ENCODE assay signal across 21 cellular contexts in genomic region chr11:12389676-12390075, GRCh38. TPM values are rescaled to one million over a fixed set of nuclear protein-coding genes. Genes with fewer than 3 reads are reported as not detected.
DNase-seq lines count a peak whose midpoint lies in the region; ATAC-seq and TF ChIP-seq lines count a peak whose summit lies in the region.
"Had no signal": no experiment of that assay in that cellular context is flagged by ENCODE, and none has a peak within 500 bp of the region (broad histone marks: within the 10 kb centered on the region; RNA-seq: fewer than 3 reads in every experiment).

No MANE protein-coding gene starts in this region.

- H3K27ac ChIP-seq in right atrium auricular region, result peak overlapping the region; percentile 24 to 60
- H3K27ac ChIP-seq in vagina, result peak overlapping the region; percentile 8
- H3K27ac ChIP-seq: psoas muscle had no signal

- no peaks in the 10 kb centered on the region for H3K9me3 Mint-ChIP-seq in nephron

- no peak for TF ChIP-seq POLR2A in vagina (IDR thresholded peaks at IDR 0.05)

- no peak for ATAC-seq in HG03196 (IDR thresholded peaks at IDR 0.05; ENCODE audit: unreplicated experiment)
- ATAC-seq: activated CD8-positive, alpha-beta memory T cell treated with anti-CD3 and anti-CD28 coated beads, Interleukin-2, amount 10 ng/mL, durations not matched to agents 7 days and 5 days; naive thymus-derived CD8-positive, alpha-beta T cell; psoas muscle; stimulated activated memory B cell treated with anti-CD40 and anti-IgM and Interleukin-4, amounts not matched to agents 10 μg/mL and 1 μg/mL and 100 μg/mL, for 72 hours had no signal

- H3K27ac Mint-ChIP-seq in nephron, result peak overlapping the region in 2 of 3 experiments; percentile 69 to 73
- H3K27ac Mint-ChIP-seq: activated CD8-positive, alpha-beta memory T cell treated with anti-CD3 and anti-CD28 coated beads, Interleukin-2, amount 10 ng/mL, durations not matched to agents 7 days and 5 days; naive thymus-derived CD8-positive, alpha-beta T cell; stimulated activated memory B cell treated with anti-CD40 and anti-IgM and Interleukin-4, amounts not matched to agents 10 μg/mL and 1 μg/mL and 100 μg/mL, for 72 hours had no signal

- DNase-seq in right atrium auricular region (ENCODE audit: low spot score) (no peak), cardiac septum (ENCODE audit: low spot score) (no peak), epithelial cell of esophagus (ENCODE audit: low read depth) (peak; percentile 99), vagina (ENCODE audit: extremely low spot score in 2 of 2) (no peak)
- no peak for DNase-seq in activated effector memory CD4-positive, alpha-beta T cell treated with Interleukin-2 at 50 U/mL for 16 hours
- no peak for DNase-seq in activated T-cell treated with anti-CD3 and anti-CD28 coated beads, Interleukin-2, amount 50 U/mL, for 1 hour
- DNase-seq: ACHN; activated CD4-positive, alpha-beta T cell treated with anti-CD3 and anti-CD28 coated beads for 1 hour; activated CD8-positive, alpha-beta memory T cell treated with anti-CD3 and anti-CD28 coated beads, Interleukin-2, amount 10 ng/mL, durations not matched to agents 7 days and 5 days; activated gamma-delta T cell; amniotic stem cell; CD4-positive, alpha-beta memory T cell; naive thymus-derived CD8-positive, alpha-beta T cell; NCI-H1417 treated with DMSO at 0.1 percent for 48 hours; NCI-H524 treated with DMSO at 0.1 percent for 48 hours; OCI-M1; psoas muscle; stimulated activated CD4-positive, alpha-beta T cell treated with anti-CD3 and anti-CD28 coated beads, Interleukin-12 subunit alpha, Interleukin-12 subunit beta, amount 100 ng/mL, for 4 hours had no signal

- no peaks in the 10 kb centered on the region for H3K36me3 ChIP-seq in right atrium auricular region
- H3K36me3 ChIP-seq in vagina, result no peaks in the 10 kb centered on the region

- no peaks in the 10 kb centered on the region for H3K27me3 ChIP-seq in right atrium auricular region
- no peaks in the 10 kb centered on the region for H3K27me3 ChIP-seq in vagina

- H3K27me3 Mint-ChIP-seq in nephron (ENCODE audit: low read depth), result no peaks in the 10 kb centered on the region
- H3K27me3 Mint-ChIP-seq: stimulated activated memory B cell treated with anti-CD40 and anti-IgM and Interleukin-4, amounts not matched to agents 10 μg/mL and 1 μg/mL and 100 μg/mL, for 72 hours had no signal

- intact Hi-C loops in cardiac septum (cut with DNase I) (no loop called here), vagina (cut with DNase I) (loop anchor here (2.0 kb wide), 1 partner anchor 13 kb away; the partner anchor contains the start of gene PARVA)

- peaks cover 59% of the 10 kb centered on the region for H3K4me1 Mint-ChIP-seq in nephron
- H3K4me1 Mint-ChIP-seq: activated CD8-positive, alpha-beta memory T cell treated with anti-CD3 and anti-CD28 coated beads, Interleukin-2, amount 10 ng/mL, durations not matched to agents 7 days and 5 days; naive thymus-derived CD8-positive, alpha-beta T cell; stimulated activated memory B cell treated with anti-CD40 and anti-IgM and Interleukin-4, amounts not matched to agents 10 μg/mL and 1 μg/mL and 100 μg/mL, for 72 hours had no signal

- H3K4me3 Mint-ChIP-seq in nephron, result no peak overlapping the region
- H3K4me3 Mint-ChIP-seq: activated CD8-positive, alpha-beta memory T cell treated with anti-CD3 and anti-CD28 coated beads, Interleukin-2, amount 10 ng/mL, durations not matched to agents 7 days and 5 days; CD4-positive, alpha-beta memory T cell; naive thymus-derived CD8-positive, alpha-beta T cell; stimulated activated memory B cell treated with anti-CD40 and anti-IgM and Interleukin-4, amounts not matched to agents 10 μg/mL and 1 μg/mL and 100 μg/mL, for 72 hours had no signal

- H3K4me3 ChIP-seq in right atrium auricular region, result no peak overlapping the region
- H3K4me3 ChIP-seq in epithelial cell of esophagus (ENCODE audit: low read length), result no peak overlapping the region
- H3K4me3 ChIP-seq in vagina, result no peak overlapping the region
- H3K4me3 ChIP-seq: psoas muscle had no signal

- no peaks in the 10 kb centered on the region for H3K9me3 ChIP-seq in right atrium auricular region
- no peaks in the 10 kb centered on the region for H3K9me3 ChIP-seq in vagina

- H3K36me3 Mint-ChIP-seq in nephron (ENCODE audit: low read depth), result peaks cover 20% of the 10 kb centered on the region
- H3K36me3 Mint-ChIP-seq: activated CD8-positive, alpha-beta memory T cell treated with anti-CD3 and anti-CD28 coated beads, Interleukin-2, amount 10 ng/mL, durations not matched to agents 7 days and 5 days; stimulated activated memory B cell treated with anti-CD40 and anti-IgM and Interleukin-4, amounts not matched to agents 10 μg/mL and 1 μg/mL and 100 μg/mL, for 72 hours had no signal

- peaks cover 0 to 65% of the 10 kb centered on the region in 2 donors for H3K4me1 ChIP-seq in right atrium auricular region
- H3K4me1 ChIP-seq in vagina, result peaks cover 68% of the 10 kb centered on the region
- H3K4me1 ChIP-seq: psoas muscle had no signal

- TF ChIP-seq CTCF in right atrium auricular region (IDR thresholded peaks at IDR 0.05) (no peak), epithelial cell of esophagus (IDR thresholded peaks at IDR 0.05; ENCODE audit: insufficient read depth, low read depth, low read length, missing control alignments) (no peak), nephron (IDR thresholded peaks at IDR 0.05; ENCODE audit: unreplicated experiment in 3 of 3) (no peak), vagina (IDR thresholded peaks at IDR 0.05) (no peak)

RNA-seq across cellular contexts. Expression of gene PARVA, which starts 12.3 kb away (rescaled TPM):
- 10 to 100 TPM; 55.9 to 58.1 TPM for total RNA-seq in right atrium auricular region
- total RNA-seq in cardiac septum, result 70.5 TPM
- total RNA-seq in vagina, result 51.1 TPM
- total RNA-seq: activated CD8-positive, alpha-beta memory T cell treated with anti-CD3 and anti-CD28 coated beads, Interleukin-2, amount 10 ng/mL, durations not matched to agents 7 days and 5 days had no signal
